ENCODE assay signal across 8 cellular contexts in the genomic region with DNA sequence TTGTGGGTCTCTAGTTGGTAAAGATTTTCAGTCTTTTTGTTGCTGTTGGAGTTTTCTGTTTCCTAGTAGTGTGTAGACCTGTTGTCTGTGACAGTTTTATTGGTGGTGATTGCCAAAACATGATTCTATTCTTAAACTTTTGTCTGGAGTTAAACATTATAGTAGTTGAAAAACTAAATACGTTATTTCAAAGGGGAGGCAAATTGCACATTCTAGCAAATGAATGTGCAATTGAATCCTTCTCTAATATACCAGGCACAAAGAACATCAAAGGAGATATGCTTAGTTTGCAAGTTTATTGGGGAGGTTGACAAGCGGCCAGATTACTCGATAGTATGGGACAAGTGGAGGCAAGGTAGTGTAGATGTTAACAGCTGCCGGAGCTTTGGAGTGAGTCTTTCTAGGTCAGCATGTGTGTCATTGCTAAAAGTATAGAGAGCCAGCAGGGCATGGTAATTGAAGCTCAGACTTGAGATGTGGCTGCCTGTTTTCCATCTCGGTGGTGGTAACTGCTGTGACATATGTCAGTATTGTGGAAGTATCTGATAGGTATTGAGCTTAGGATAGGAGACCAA. TPM values are rescaled to one million over a fixed set of nuclear protein-coding genes. Genes with fewer than 3 reads are reported as not detected.
DNase-seq lines count a peak whose midpoint lies in the region; ATAC-seq and TF ChIP-seq lines count a peak whose summit lies in the region.

No MANE protein-coding gene starts in this region.

- peak overlapping the region; percentile 92 for H3K27ac Mint-ChIP-seq in activated CD4-positive, alpha-beta memory T cell treated with anti-CD3 and anti-CD28 coated beads for 36 hours
- peak overlapping the region; percentile 81 for H3K27ac Mint-ChIP-seq in glutamatergic neuron (ENCODE audit: unreplicated experiment)

- H3K4me1 ChIP-seq in DND-41 (ENCODE audit: insufficient read depth, low read length) (peaks cover 33% of the 10 kb centered on the region), rectal smooth muscle tissue (ENCODE audit: control insufficient read depth, insufficient read depth, low read length) (peaks cover 33% of the 10 kb centered on the region)

- POLR2A ChIA-PET in activated CD4-positive, alpha-beta memory T cell treated with anti-CD3 and anti-CD28 coated beads for 36 hours (lab: Charles Lee), result interaction anchor here (0.7 to 2.4 kb wide), 9 partner anchors 12 to 124 kb away, joined by 3 to 23 read pairs (median 5); partner anchors contain the start of gene CHD2

- H3K36me3 ChIP-seq in DND-41 (ENCODE audit: insufficient read depth, low read length) (peaks cover 78% of the 10 kb centered on the region), rectal smooth muscle tissue (ENCODE audit: control insufficient read depth, insufficient read depth, low read length) (peaks cover 11% of the 10 kb centered on the region)

- no peak for TF ChIP-seq CTCF in DND-41 (IDR thresholded peaks at IDR 0.05; ENCODE audit: borderline replicate concordance, extremely low read depth, low read length, poor library complexity, severe bottlenecking)
- TF ChIP-seq CTCF in glutamatergic neuron (IDR thresholded peaks at IDR 0.05; ENCODE audit: partially characterized antibody, unreplicated experiment), result no peak

- H3K27me3 ChIP-seq in DND-41 (ENCODE audit: insufficient read depth, low read length, poor library complexity) (no peaks in the 10 kb centered on the region), rectal smooth muscle tissue (ENCODE audit: control insufficient read depth, insufficient read depth, low read length) (no peaks in the 10 kb centered on the region)

- intact Hi-C loops in activated CD4-positive, alpha-beta memory T cell treated with anti-CD3 and anti-CD28 coated beads for 36 hours (cut with micrococcal nuclease), result loop anchor here (1.0 to 5.0 kb wide), 3 partner anchors 20 to 293 kb away; no protein-coding TSS in a partner anchor

- peaks cover 51% of the 10 kb centered on the region for H3K36me3 Mint-ChIP-seq in activated CD4-positive, alpha-beta memory T cell treated with anti-CD3 and anti-CD28 coated beads for 36 hours
- no peaks in the 10 kb centered on the region for H3K36me3 Mint-ChIP-seq in glutamatergic neuron (ENCODE audit: unreplicated experiment)

- no peaks in the 10 kb centered on the region for H3K9me3 Mint-ChIP-seq in activated CD4-positive, alpha-beta memory T cell treated with anti-CD3 and anti-CD28 coated beads for 36 hours
- peaks cover 3% of the 10 kb centered on the region for H3K9me3 Mint-ChIP-seq in glutamatergic neuron (ENCODE audit: unreplicated experiment)

- H3K9me3 ChIP-seq in DND-41 (ENCODE audit: insufficient read depth, low read length, severe bottlenecking), result no peaks in the 10 kb centered on the region

- no peak overlapping the region for H3K9ac ChIP-seq in DND-41 (ENCODE audit: low read depth, low read length)
- no peak overlapping the region for H3K9ac ChIP-seq in rectal smooth muscle tissue (ENCODE audit: low read length)

- H3K4me1 Mint-ChIP-seq in activated CD4-positive, alpha-beta memory T cell treated with anti-CD3 and anti-CD28 coated beads for 36 hours (ENCODE audit: low read depth), result peaks cover 86% of the 10 kb centered on the region
- peaks cover 31% of the 10 kb centered on the region for H3K4me1 Mint-ChIP-seq in glutamatergic neuron (ENCODE audit: low read depth, unreplicated experiment)

- H3K4me2 ChIP-seq in DND-41 (ENCODE audit: insufficient read depth, low read length), result no peak overlapping the region

- no peak overlapping the region for H2AFZ ChIP-seq in DND-41 (ENCODE audit: low read depth, low read length)

- H3K4me3 ChIP-seq in DND-41 (ENCODE audit: low read depth in 1 of 2, low read length in 2 of 2) (no peak overlapping the region), rectal smooth muscle tissue (ENCODE audit: low read length) (no peak overlapping the region)

- ATAC-seq in DND-41 (ENCODE audit: insufficient read depth, low read depth) (no peak), GM18867 (IDR thresholded peaks at IDR 0.05; ENCODE audit: unreplicated experiment) (no peak)

- H3K27me3 Mint-ChIP-seq in activated CD4-positive, alpha-beta memory T cell treated with anti-CD3 and anti-CD28 coated beads for 36 hours, result no peaks in the 10 kb centered on the region
- H3K27me3 Mint-ChIP-seq in glutamatergic neuron (ENCODE audit: unreplicated experiment), result peaks cover 2% of the 10 kb centered on the region

- peak overlapping the region; percentile 23 for H3K4me3 Mint-ChIP-seq in activated CD4-positive, alpha-beta memory T cell treated with anti-CD3 and anti-CD28 coated beads for 36 hours
- H3K4me3 Mint-ChIP-seq in glutamatergic neuron (ENCODE audit: unreplicated experiment), result peak overlapping the region; percentile 63

- H4K20me1 ChIP-seq in DND-41 (ENCODE audit: insufficient read depth, low read length), result peaks cover 14% of the 10 kb centered on the region

- DNase-seq in DND-41 (no peak), glutamatergic neuron (no peak), NCI-H345 treated with DMSO at 0.1 percent for 48 hours (lab: John Stamatoyannopoulos, UW; ENCODE audit: unreplicated experiment) (no peak), NCI-H1694 (lab: John Stamatoyannopoulos, UW) (no peak), NCI-H128 (lab: John Stamatoyannopoulos, UW; ENCODE audit: unreplicated experiment) (no peak)
- no peak for DNase-seq in activated CD4-positive, alpha-beta memory T cell treated with anti-CD3 and anti-CD28 coated beads for 36 hours

- H3K27ac ChIP-seq in DND-41 (ENCODE audit: low read length) (peak overlapping the region; percentile 16; the same call in 1 of the 2 replicates), rectal smooth muscle tissue (ENCODE audit: low read depth, low read length) (peak overlapping the region; percentile 18)

- H3K79me2 ChIP-seq in DND-41 (ENCODE audit: insufficient read depth, low read length), result peaks cover 99% of the 10 kb centered on the region

- CTCF ChIA-PET in activated CD4-positive, alpha-beta memory T cell treated with anti-CD3 and anti-CD28 coated beads for 36 hours (lab: Charles Lee), result interaction anchor here (1.0 to 4.2 kb wide), 9 partner anchors 13 to 124 kb away, joined by 3 to 50 read pairs (median 7); partner anchors contain the start of gene CHD2

RNA-seq across cellular contexts. Expression of gene CHD2, which starts 20.6 kb away (rescaled TPM):
- 100 to 1,000 TPM; 113 to 121 TPM for total RNA-seq in activated CD4-positive, alpha-beta memory T cell treated with anti-CD3 and anti-CD28 coated beads for 36 hours
- 201 TPM for total RNA-seq in glutamatergic neuron (ENCODE audit: unreplicated experiment)
